Comparison of ENCODE assay signal across 8 cellular contexts in genomic region chr2:7657526-7657925, GRCh38.
DNase-seq lines count a peak whose midpoint lies in the region; ATAC-seq and TF ChIP-seq lines count a peak whose summit lies in the region.
"Not testable (repeated sequence)": the region's sequence is repeated elsewhere in the genome, so short reads cannot be mapped to it uniquely, and the experiment has no call there.

No MANE protein-coding gene starts in this region.

- DNase-seq in NCI-H2171 treated with DMSO at 0.1 percent for 48 hours (lab: John Stamatoyannopoulos, UW) (peak; percentile 11), cerebellar cortex (ENCODE audit: low spot score) (peak; percentile 27), esophagus muscularis mucosa (ENCODE audit: extremely low spot score) (peak; percentile 70)
- DNase-seq in T-helper 17 cell; type B pancreatic cell (ENCODE audit: extremely low spot score, unreplicated experiment): not testable (repeated sequence)

- H3K9me3 ChIP-seq in BLaER1 (peaks cover 22% of the 10 kb centered on the region), DOHH2 (ENCODE audit: control insufficient read depth, insufficient read depth, low read length) (peaks cover 56% of the 10 kb centered on the region), esophagus muscularis mucosa (peaks cover 0 to 12% (median 6%) of the 10 kb centered on the region in 4 donors)
- H3K9me3 ChIP-seq in T-helper 17 cell (ENCODE audit: control insufficient read depth, low read length, poor library complexity, severe bottlenecking) = not testable (repeated sequence)

- not testable (repeated sequence) for H3K27me3 ChIP-seq in BLaER1; DOHH2 (ENCODE audit: control insufficient read depth, low read length); esophagus muscularis mucosa

- WGBS in esophagus muscularis mucosa = 87% methylated on average over 2 of the region's 2 CpGs

- H3K27ac Mint-ChIP-seq in T-helper 17 cell = peak overlapping the region; percentile 78
- H3K27ac Mint-ChIP-seq in activated T-helper 17 cell treated with anti-CD3 and anti-CD28 coated beads, Interleukin-2, amount 50 U/mL, for 72 hours = peak overlapping the region; percentile 68
- peak overlapping the region; percentile 32 for H3K27ac Mint-ChIP-seq in type B pancreatic cell

- not testable (repeated sequence) for H3K36me3 Mint-ChIP-seq in T-helper 17 cell (ENCODE audit: low read depth); activated T-helper 17 cell treated with anti-CD3 and anti-CD28 coated beads, Interleukin-2, amount 50 U/mL, for 72 hours (ENCODE audit: low read depth); type B pancreatic cell

- H4K20me1 ChIP-seq in BLaER1; DOHH2 (ENCODE audit: control insufficient read depth, insufficient read depth, low read depth, low read length): not testable (repeated sequence)

- TF ChIP-seq CTCF in DOHH2 (IDR thresholded peaks at IDR 0.05; ENCODE audit: low read depth, low read length, poor library complexity, severe bottlenecking); esophagus muscularis mucosa (IDR thresholded peaks at IDR 0.05); type B pancreatic cell (conservative IDR thresholded peaks at IDR 0.05): not testable (repeated sequence)

- TF ChIP-seq EP300 in esophagus muscularis mucosa (IDR thresholded peaks at IDR 0.05) = not testable (repeated sequence)

- H3K4me1 ChIP-seq in BLaER1 = peaks cover 14% of the 10 kb centered on the region
- peaks cover 21% of the 10 kb centered on the region for H3K4me1 ChIP-seq in DOHH2 (ENCODE audit: control insufficient read depth, low read length)
- H3K4me1 ChIP-seq in esophagus muscularis mucosa = not testable (repeated sequence)

- not testable (repeated sequence) for H3K9me2 ChIP-seq in DOHH2 (replicated peaks; ENCODE audit: control insufficient read depth, low read length)

- intact Hi-C loops in esophagus muscularis mucosa (cut with DNase I) = not testable (repeated sequence)

- H3F3A ChIP-seq in DOHH2 (ENCODE audit: control insufficient read depth, insufficient read depth) = not testable (repeated sequence)

- not testable (repeated sequence) for TF ChIP-seq POLR2A in esophagus muscularis mucosa (IDR thresholded peaks at IDR 0.05; ENCODE audit: low read depth)

- H3K4me3 Mint-ChIP-seq in T-helper 17 cell = peak overlapping the region; percentile 51
- H3K4me3 Mint-ChIP-seq in activated T-helper 17 cell treated with anti-CD3 and anti-CD28 coated beads, Interleukin-2, amount 50 U/mL, for 72 hours = peak overlapping the region; percentile 71
- H3K4me3 Mint-ChIP-seq in type B pancreatic cell = not testable (repeated sequence)

- not testable (repeated sequence) for H3K79me2 ChIP-seq in DOHH2 (ENCODE audit: control insufficient read depth, low read length)

- H3K4me2 ChIP-seq in BLaER1 = peak overlapping the region; percentile 11; the same call in 1 of the 2 replicates
- peak overlapping the region; percentile 24 for H3K4me2 ChIP-seq in DOHH2 (ENCODE audit: low read length)

- ATAC-seq in T-helper 17 cell; activated T-helper 17 cell treated with anti-CD3 and anti-CD28 coated beads, Interleukin-2, amount 50 U/mL, for 72 hours (replicated peaks): not testable (repeated sequence)

- not testable (repeated sequence) for H3K36me3 ChIP-seq in BLaER1, esophagus muscularis mucosa
- peaks cover 11% of the 10 kb centered on the region for H3K36me3 ChIP-seq in DOHH2 (ENCODE audit: control insufficient read depth, low read length)

- H3K9ac ChIP-seq in BLaER1 = not testable (repeated sequence)

- not testable (repeated sequence) for H3K27ac ChIP-seq in BLaER1; esophagus muscularis mucosa (replicated peaks in 1 of 4)
- peak overlapping the region; percentile 44 for H3K27ac ChIP-seq in DOHH2 (ENCODE audit: low read depth, low read length)

- H3K9me3 Mint-ChIP-seq in activated T-helper 17 cell treated with anti-CD3 and anti-CD28 coated beads, Interleukin-2, amount 50 U/mL, for 72 hours = not testable (repeated sequence)
- peaks cover 20% of the 10 kb centered on the region for H3K9me3 Mint-ChIP-seq in type B pancreatic cell

- not testable (repeated sequence) for H3K4me1 Mint-ChIP-seq in T-helper 17 cell; activated T-helper 17 cell treated with anti-CD3 and anti-CD28 coated beads, Interleukin-2, amount 50 U/mL, for 72 hours; type B pancreatic cell (ENCODE audit: unreplicated experiment)

- H3K27me3 Mint-ChIP-seq in T-helper 17 cell; activated T-helper 17 cell treated with anti-CD3 and anti-CD28 coated beads, Interleukin-2, amount 50 U/mL, for 72 hours; type B pancreatic cell: not testable (repeated sequence)

- not testable (repeated sequence) for H3K4me3 ChIP-seq in BLaER1, esophagus muscularis mucosa
- peak overlapping the region; percentile 28 for H3K4me3 ChIP-seq in DOHH2 (ENCODE audit: low read length)
